ENCODE assay signal across 13 cellular contexts in the genomic region with DNA sequence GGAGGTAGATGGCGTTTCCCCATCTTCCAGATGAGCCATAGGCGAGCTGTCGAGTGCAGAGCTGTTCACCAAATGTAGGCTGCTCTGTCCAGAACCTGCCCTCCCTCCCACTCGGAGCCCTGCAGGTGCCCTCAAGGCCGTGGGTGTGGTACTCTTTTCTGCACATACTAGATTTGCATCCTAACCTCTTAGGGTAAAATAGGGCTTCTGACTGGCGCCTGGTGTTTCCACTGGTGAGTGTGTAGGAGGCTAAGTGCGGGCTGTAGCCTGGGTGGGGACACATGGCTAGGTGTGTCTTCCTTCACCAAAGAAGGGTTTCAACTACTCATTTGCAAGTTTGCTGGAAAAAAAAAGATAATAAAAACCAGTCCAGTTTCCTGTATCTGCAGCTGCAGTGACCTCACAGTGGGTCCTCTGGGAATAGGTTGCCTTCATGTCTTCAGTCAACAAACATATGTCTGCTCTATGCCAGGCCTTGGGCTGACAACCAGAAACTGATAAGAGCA. TPM values are rescaled to one million over a fixed set of nuclear protein-coding genes. Genes with fewer than 3 reads are reported as not detected.
DNase-seq lines count a peak whose midpoint lies in the region; ATAC-seq, FAIRE-seq and TF ChIP-seq lines count a peak whose summit lies in the region.
"Had no signal": no experiment of that assay in that cellular context is flagged by ENCODE, and none has a peak within 500 bp of the region (broad histone marks: within the 10 kb centered on the region; RNA-seq: fewer than 3 reads in every experiment).

No MANE protein-coding gene starts in this region.

- peak; percentile 38 for DNase-seq in GM19240 (ENCODE audit: insufficient read length, low spot score)
- DNase-seq in GOT3 (lab: John Stamatoyannopoulos, UW) = no peak
- no peak for DNase-seq in NCI-H187 treated with DMSO at 0.1 percent for 48 hours (lab: John Stamatoyannopoulos, UW)
- DNase-seq in MM.1S = no peak
- no peak for DNase-seq in kidney
- DNase-seq: GDM1, IMR-90, psoas muscle had no signal

- TF ChIP-seq CTCF in VCaP (conservative IDR thresholded peaks at IDR 0.05) (no peak), MM.1S (IDR thresholded peaks at IDR 0.05; ENCODE audit: low read length) (no peak), kidney (IDR thresholded peaks at IDR 0.05; ENCODE audit: borderline replicate concordance, extremely low read depth, insufficient read depth) (no peak)

- FAIRE-seq in kidney (lab: Jason Lieb, UNC) = no peak

- H3K4me3 ChIP-seq in BLaER1 treated with 17β-estradiol and CSF1 and Interleukin-3, amounts not matched to agents 10 nM and 100 nM = no peak overlapping the region; a peak in 1 of 20 replicates
- no peak overlapping the region for H3K4me3 ChIP-seq in MM.1S (ENCODE audit: low read length)
- H3K4me3 ChIP-seq in kidney (ENCODE audit: low read length in 2 of 2) = no peak overlapping the region
- H3K4me3 ChIP-seq: psoas muscle had no signal

- no peaks in the 10 kb centered on the region for H3K79me2 ChIP-seq in MM.1S (ENCODE audit: low read length)

- peak overlapping the region in 4 of 11 experiments; percentile 4 to 63 (median 28); a peak in 4 of 22 replicates for H3K9ac ChIP-seq in BLaER1 treated with 17β-estradiol and CSF1 and Interleukin-3, amounts not matched to agents 10 nM and 100 nM
- H3K9ac ChIP-seq in MM.1S (ENCODE audit: low read length) (no peak overlapping the region), kidney (ENCODE audit: low read length in 2 of 2) (no peak overlapping the region)

- H4K20me1 ChIP-seq in BLaER1 treated with 17β-estradiol and CSF1 and Interleukin-3, amounts not matched to agents 10 nM and 100 nM = peaks cover 0 to 54% (median 7%) of the 10 kb centered on the region in 11 experiments; a peak in 10 of 22 replicates
- H4K20me1 ChIP-seq in MM.1S (ENCODE audit: insufficient read depth, low read length) = no peaks in the 10 kb centered on the region

- intact Hi-C loops in kidney (cut with DNase I) = no loop called here

- peaks cover 0 to 21% (median 0%) of the 10 kb centered on the region in 11 experiments; a peak in 7 of 22 replicates for H3K27me3 ChIP-seq in BLaER1 treated with 17β-estradiol and CSF1 and Interleukin-3, amounts not matched to agents 10 nM and 100 nM
- H3K27me3 ChIP-seq in MM.1S (replicated peaks; ENCODE audit: insufficient read depth, low read length) = no peaks in the 10 kb centered on the region

- H3K36me3 ChIP-seq in BLaER1 treated with 17β-estradiol and CSF1 and Interleukin-3, amounts not matched to agents 10 nM and 100 nM = no peaks in the 10 kb centered on the region
- H3K36me3 ChIP-seq in MM.1S (replicated peaks; ENCODE audit: insufficient read depth, low read length) (no peaks in the 10 kb centered on the region), kidney (ENCODE audit: control insufficient read depth in 1 of 2, insufficient read depth in 2 of 2, low read length in 2 of 2) (no peaks in the 10 kb centered on the region)

- no peaks in the 10 kb centered on the region for H3K9me3 ChIP-seq in BLaER1 treated with 17β-estradiol and CSF1 and Interleukin-3, amounts not matched to agents 10 nM and 100 nM (replicated peaks in 1 of 11)
- H3K9me3 ChIP-seq in MM.1S (replicated peaks; ENCODE audit: insufficient read depth, low read length) (no peaks in the 10 kb centered on the region), kidney (ENCODE audit: control insufficient read depth in 1 of 2, low read length in 2 of 2) (no peaks in the 10 kb centered on the region)
- H3K9me3 ChIP-seq: psoas muscle had no signal

- no peaks in the 10 kb centered on the region for H3K9me2 ChIP-seq in MM.1S (replicated peaks; ENCODE audit: insufficient read depth, low read length)

- no peaks in the 10 kb centered on the region for H3F3A ChIP-seq in MM.1S (ENCODE audit: insufficient read depth, low read length)

- peak; percentile 55 for ATAC-seq in HG03039 (IDR thresholded peaks at IDR 0.05; ENCODE audit: unreplicated experiment)
- ATAC-seq: left lobe of liver, psoas muscle had no signal

- peak overlapping the region in 4 of 11 experiments; percentile 22 to 64 (median 53); a peak in 6 of 22 replicates for H3K27ac ChIP-seq in BLaER1 treated with 17β-estradiol and CSF1 and Interleukin-3, amounts not matched to agents 10 nM and 100 nM
- H3K27ac ChIP-seq in VCaP (peak overlapping the region; percentile 98), MM.1S (ENCODE audit: low read length) (no peak overlapping the region), kidney (ENCODE audit: low read depth in 2 of 2, low read length in 2 of 2) (no peak overlapping the region)
- H3K27ac ChIP-seq: psoas muscle had no signal

- H3K4me2 ChIP-seq in BLaER1 treated with 17β-estradiol and CSF1 and Interleukin-3, amounts not matched to agents 10 nM and 100 nM = peak overlapping the region; percentile 59 to 100 (median 80)
- no peak overlapping the region for H3K4me2 ChIP-seq in MM.1S (ENCODE audit: low read depth, low read length)

- H2AFZ ChIP-seq in MM.1S (ENCODE audit: low read length) = no peak overlapping the region

- peaks cover 37 to 100% (median 97%) of the 10 kb centered on the region in 10 experiments for H3K4me1 ChIP-seq in BLaER1 treated with 17β-estradiol and CSF1 and Interleukin-3, amounts not matched to agents 10 nM and 100 nM
- H3K4me1 ChIP-seq in MM.1S (ENCODE audit: low read length) (no peaks in the 10 kb centered on the region), kidney (ENCODE audit: control insufficient read depth in 1 of 2, insufficient read depth in 1 of 2, low read depth in 1 of 2, low read length in 2 of 2) (peaks cover 0 to 4% of the 10 kb centered on the region in 2 donors)
- H3K4me1 ChIP-seq: psoas muscle had no signal

RNA-seq across cellular contexts. Expression of a gene that starts 8.5 kb away (rescaled TPM):
- 4.7 TPM for total RNA-seq in kidney
- polyA plus RNA-seq in kidney (ENCODE audit: insufficient read depth, low read depth, low replicate concordance) = 4.8 TPM
- total RNA-seq: psoas muscle had no signal
- polyA plus RNA-seq: AG04450, IMR-90, psoas muscle had no signal

RNA-seq across cellular contexts. Expression of a gene that starts 24.2 kb away (rescaled TPM):
- 24.8 TPM for total RNA-seq in kidney
- polyA plus RNA-seq in kidney (ENCODE audit: insufficient read depth, low read depth, low replicate concordance) = 74.7 TPM

RNA-seq across cellular contexts. Expression of a gene that starts 29.8 kb away (rescaled TPM):
- 8.4 TPM for total RNA-seq in kidney
- polyA plus RNA-seq in kidney (ENCODE audit: insufficient read depth, low read depth, low replicate concordance) = 11.5 TPM

RNA-seq across cellular contexts. Expression of a gene that starts 32.4 kb away (rescaled TPM):
- 134 TPM for total RNA-seq in kidney
- 173 TPM for polyA plus RNA-seq in kidney (ENCODE audit: insufficient read depth, low read depth, low replicate concordance)
